22 cellular contexts compared by ENCODE assay signal in the genomic region with DNA sequence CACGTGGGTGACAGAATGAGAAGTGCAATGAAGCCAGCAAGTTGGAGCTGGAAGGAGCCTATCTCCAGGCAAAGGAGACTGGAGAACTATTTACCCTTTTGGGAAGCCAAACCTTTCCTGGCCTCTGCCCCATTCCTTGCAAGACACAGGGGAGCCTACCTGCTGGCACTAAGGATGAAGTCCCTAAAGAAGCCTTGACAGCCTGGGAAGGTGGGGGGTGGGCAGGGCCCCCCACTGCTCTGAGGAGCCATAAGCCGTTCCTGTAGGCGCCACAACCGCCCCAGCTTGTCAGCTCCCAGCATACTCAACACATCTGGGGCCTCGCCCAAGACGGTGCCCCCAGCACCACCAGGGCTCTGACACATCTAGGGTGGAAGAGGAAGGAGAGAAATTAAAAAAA.
"Had no signal": no experiment of that assay in that cellular context is flagged by ENCODE, and none has a peak within 500 bp of the region (broad histone marks: within the 10 kb centered on the region; RNA-seq: fewer than 3 reads in every experiment).

No MANE protein-coding gene starts in this region.

- DNase-seq: effector memory CD8-positive, alpha-beta T cell; esophagus squamous epithelium; foreskin fibroblast; kidney; left cardiac atrium; left ventricle myocardium inferior; mesenchymal stem cell; midbrain; nephron progenitor cell; pancreas; spleen; stimulated activated CD4-positive, alpha-beta T cell treated with anti-CD3 and anti-CD28 coated beads, Interleukin-15, amount 100 ng/mL, for 24 hours; stimulated activated CD4-positive, alpha-beta T cell treated with anti-CD3 and anti-CD28 coated beads, Interleukin-1b, Interleukin-23, amount 100 ng/mL, for 48 hours; stimulated activated CD4-positive, alpha-beta T cell treated with anti-CD3 and anti-CD28 coated beads, Interleukin-4, amount 100 ng/mL, for 24 hours; stimulated activated naive B cell treated with anti-CD40 and anti-IgM and Interleukin-4, amounts not matched to agents 10 μg/mL and 1 μg/mL and 100 μg/mL, for 72 hours; trophoblast cell had no signal

- H3K4me3 Mint-ChIP-seq: dendritic cell treated with granulocyte-macrophage colony-stimulating factor and Interleukin-4, amounts not matched to agents 40 ng/mL and 50 ng/mL, for 4 days; effector memory CD8-positive, alpha-beta T cell; nephron progenitor cell; stimulated activated naive B cell treated with anti-CD40 and anti-IgM and Interleukin-4, amounts not matched to agents 10 μg/mL and 1 μg/mL and 100 μg/mL, for 72 hours had no signal

- H2AFZ ChIP-seq: hepatocyte had no signal

- H3K27me3 Mint-ChIP-seq: dendritic cell treated with granulocyte-macrophage colony-stimulating factor and Interleukin-4, amounts not matched to agents 40 ng/mL and 50 ng/mL, for 4 days; effector memory CD8-positive, alpha-beta T cell; progenitor cell of endocrine pancreas; stimulated activated naive B cell treated with anti-CD40 and anti-IgM and Interleukin-4, amounts not matched to agents 10 μg/mL and 1 μg/mL and 100 μg/mL, for 72 hours had no signal

- H3K27me3 ChIP-seq: esophagus squamous epithelium, gastroesophageal sphincter, hepatocyte, pancreas, spleen had no signal

- H3K27ac ChIP-seq: esophagus squamous epithelium, gastroesophageal sphincter, hepatocyte, left ventricle myocardium inferior, pancreas, spleen had no signal

- H3K4me2 ChIP-seq: hepatocyte had no signal

- H3K9me3 Mint-ChIP-seq: dendritic cell treated with granulocyte-macrophage colony-stimulating factor and Interleukin-4, amounts not matched to agents 40 ng/mL and 50 ng/mL, for 4 days; effector memory CD8-positive, alpha-beta T cell; nephron progenitor cell; stimulated activated naive B cell treated with anti-CD40 and anti-IgM and Interleukin-4, amounts not matched to agents 10 μg/mL and 1 μg/mL and 100 μg/mL, for 72 hours had no signal

- H3K9me3 ChIP-seq: esophagus squamous epithelium, gastroesophageal sphincter, left ventricle myocardium inferior, pancreas, spleen had no signal

- H3K4me3 ChIP-seq: esophagus squamous epithelium, gastroesophageal sphincter, hepatocyte, left ventricle myocardium inferior, lung, pancreas, spleen had no signal

- ATAC-seq: effector memory CD8-positive, alpha-beta T cell; gastroesophageal sphincter; left cardiac atrium; pancreas; sciatic nerve; stimulated activated naive B cell treated with anti-CD40 and anti-IgM and Interleukin-4, amounts not matched to agents 10 μg/mL and 1 μg/mL and 100 μg/mL, for 72 hours had no signal

- H3K27ac Mint-ChIP-seq: dendritic cell treated with granulocyte-macrophage colony-stimulating factor and Interleukin-4, amounts not matched to agents 40 ng/mL and 50 ng/mL, for 4 days; nephron progenitor cell; progenitor cell of endocrine pancreas; stimulated activated naive B cell treated with anti-CD40 and anti-IgM and Interleukin-4, amounts not matched to agents 10 μg/mL and 1 μg/mL and 100 μg/mL, for 72 hours had no signal
